In the genomic region with DNA sequence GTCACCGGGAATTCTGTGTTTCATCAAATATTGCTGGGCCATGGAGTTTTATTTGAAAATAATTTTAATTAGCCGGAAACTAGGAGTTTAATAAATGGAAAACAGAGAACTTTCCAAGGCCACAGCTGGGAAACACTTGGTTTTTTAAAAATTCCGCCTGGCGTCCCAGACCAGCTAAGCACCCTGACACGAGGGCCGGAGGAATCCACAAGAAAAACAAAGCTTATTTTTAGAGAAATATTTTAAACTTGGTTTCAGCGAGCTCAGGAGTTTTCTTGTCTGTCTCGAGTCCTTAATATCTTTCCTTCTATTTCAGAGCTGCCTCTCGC, we compare ENCODE assay signal across 9 cellular contexts. TPM values are rescaled to one million over a fixed set of nuclear protein-coding genes. Genes with fewer than 3 reads are reported as not detected.
DNase-seq lines count a peak whose midpoint lies in the region; FAIRE-seq and TF ChIP-seq lines count a peak whose summit lies in the region.
"Had no signal": no experiment of that assay in that cellular context is flagged by ENCODE, and none has a peak within 500 bp of the region (broad histone marks: within the 10 kb centered on the region; RNA-seq: fewer than 3 reads in every experiment).

No MANE protein-coding gene starts in this region.

- H3K4me3 ChIP-seq in KMS-11 (IDR thresholded peaks at IDR 0.05; ENCODE audit: insufficient read depth, low read depth, low read length), result no peak overlapping the region
- peak overlapping the region in 3 of 5 donors; percentile 55 to 96 (median 86) for H3K4me3 ChIP-seq in subcutaneous abdominal adipose tissue (ENCODE audit: low read depth in 1 of 5, low read length in 5 of 5)

- peaks cover 27% of the 10 kb centered on the region; the same call in 1 of the 2 replicates for H3K79me2 ChIP-seq in KMS-11 (ENCODE audit: insufficient read depth, low read depth)

- peak overlapping the region; percentile 41; the same call in 1 of the 2 replicates for H2AFZ ChIP-seq in KMS-11 (ENCODE audit: low read depth)

- peak overlapping the region; percentile 89 for H3K4me2 ChIP-seq in KMS-11

- H3K27me3 ChIP-seq in KMS-11 (ENCODE audit: insufficient read depth, low read depth), result no peaks in the 10 kb centered on the region
- H3K27me3 ChIP-seq in subcutaneous abdominal adipose tissue (ENCODE audit: control insufficient read depth in 5 of 5, insufficient read depth in 4 of 5, low read length in 5 of 5), result no peaks in the 10 kb centered on the region

- H3K4me1 ChIP-seq in KMS-11 (ENCODE audit: low read depth, poor library complexity, severe bottlenecking) (peaks cover 53% of the 10 kb centered on the region), subcutaneous abdominal adipose tissue (ENCODE audit: control insufficient read depth in 5 of 5, insufficient read depth in 5 of 5, low read length in 5 of 5) (peaks cover 11 to 58% (median 55%) of the 10 kb centered on the region in 5 donors)

- TF ChIP-seq CTCF in KMS-11 (conservative IDR thresholded peaks at IDR 0.05; ENCODE audit: low read depth, low read length) (no peak), D721Med (IDR thresholded peaks at IDR 0.05; ENCODE audit: insufficient read depth, missing control alignments) (no peak)

- H3K36me3 ChIP-seq in KMS-11 (ENCODE audit: insufficient read depth), result peaks cover 13% of the 10 kb centered on the region
- peaks cover 7 to 15% (median 8%) of the 10 kb centered on the region in 5 donors for H3K36me3 ChIP-seq in subcutaneous abdominal adipose tissue (ENCODE audit: control insufficient read depth in 5 of 5, insufficient read depth in 5 of 5, low read length in 5 of 5)

- no peak for FAIRE-seq in D721Med (lab: Jason Lieb, UNC)
- FAIRE-seq: bronchial epithelial cell had no signal

- H3K9ac ChIP-seq in KMS-11 (peak overlapping the region; percentile 73), subcutaneous abdominal adipose tissue (ENCODE audit: low read length in 5 of 5) (peak overlapping the region in 3 of 5 donors; percentile 5 to 59 (median 52))

- peak; percentile 17 for DNase-seq in amniotic stem cell (lab: John Stamatoyannopoulos, UW)
- DNase-seq in left kidney (ENCODE audit: low read depth, low spot score), result peak; percentile 63
- DNase-seq in NCI-H82 treated with DMSO at 0.1 percent for 48 hours (lab: John Stamatoyannopoulos, UW; ENCODE audit: unreplicated experiment), result no peak
- DNase-seq in A172 (ENCODE audit: low spot score), result no peak
- DNase-seq in D721Med (ENCODE audit: insufficient read length, low spot score), result no peak
- DNase-seq: NCI-H524 treated with DMSO at 0.1 percent for 48 hours had no signal

- H3K27ac ChIP-seq in KMS-11, result peak overlapping the region; percentile 89
- H3K27ac ChIP-seq in subcutaneous abdominal adipose tissue (ENCODE audit: low read depth, low read length), result peak overlapping the region; percentile 98

- H3K9me3 ChIP-seq in subcutaneous abdominal adipose tissue (ENCODE audit: control insufficient read depth in 5 of 5, low read length in 5 of 5), result no peaks in the 10 kb centered on the region

- peaks cover 4% of the 10 kb centered on the region; the same call in 1 of the 2 replicates for H4K20me1 ChIP-seq in KMS-11 (ENCODE audit: insufficient read depth)

RNA-seq across cellular contexts. Expression of gene ZFP36L2, which starts 8.2 kb away (rescaled TPM):
- total RNA-seq in A172 (2014; rRNA removed; shearing (Covaris generic)), result 0.55 and 1.4 TPM in 2 replicates

Comparison
In these comparisons a context has a peak if more than half of its experiments do, and no peak if none do; other contexts are left out.
1. DNase-seq: peak in amniotic stem cell (single experiment) and left kidney (single experiment); none in NCI-H82 treated with DMSO at 0.1 percent for 48 hours (single experiment), A172 (single experiment) and D721Med (single experiment).